In genomic region chr17:76473541-76473985, GRCh38 we compare ENCODE assay signal across 10 cellular contexts. TPM values are rescaled to one million over a fixed set of nuclear protein-coding genes. Genes with fewer than 3 reads are reported as not detected.
DNase-seq lines count a peak whose midpoint lies in the region; ATAC-seq, FAIRE-seq and TF ChIP-seq lines count a peak whose summit lies in the region.
"Had no signal": no experiment of that assay in that cellular context is flagged by ENCODE, and none has a peak within 500 bp of the region (broad histone marks: within the 10 kb centered on the region; RNA-seq: fewer than 3 reads in every experiment).

No MANE protein-coding gene starts in this region.

- no peak overlapping the region for H3T11ph ChIP-seq in H9 (ENCODE audit: low read length)

- no peaks in the 10 kb centered on the region for H3K79me1 ChIP-seq in H9 (ENCODE audit: insufficient read depth, low read depth, low read length, poor library complexity, severe bottlenecking)

- no peak for TF ChIP-seq EP300 in sigmoid colon (IDR thresholded peaks at IDR 0.05)

- H4K20me1 ChIP-seq in DND-41 (ENCODE audit: insufficient read depth, low read length): no peaks in the 10 kb centered on the region
- no peaks in the 10 kb centered on the region for H4K20me1 ChIP-seq in H9 (ENCODE audit: control insufficient read depth, insufficient read depth, insufficient read length)

- TF ChIP-seq POLR2A in sigmoid colon (IDR thresholded peaks at IDR 0.05): no peak

- peak; percentile 37 for DNase-seq in DND-41
- DNase-seq in H9: peak; percentile 89
- DNase-seq in bronchial epithelial cell (ENCODE audit: low read depth): no peak
- peak; percentile 61 for DNase-seq in nephron progenitor cell
- DNase-seq in colonic mucosa: no peak
- DNase-seq in cerebellar nuclear complex (lab: John Stamatoyannopoulos, UW): no peak
- no peak for DNase-seq in sigmoid colon
- DNase-seq: foreskin melanocyte, NCI-H146, SW 1271 had no signal

- H2BK12ac ChIP-seq in H9 (ENCODE audit: insufficient read length, low read depth, low read length): no peak overlapping the region

- no peak overlapping the region for H3K27ac ChIP-seq in DND-41 (ENCODE audit: low read length)
- H3K27ac ChIP-seq in H9 (ENCODE audit: insufficient read length, low read depth, low read length): no peak overlapping the region
- H3K27ac ChIP-seq in colonic mucosa: no peak overlapping the region
- no peak overlapping the region for H3K27ac ChIP-seq in sigmoid colon

- intact Hi-C loops in colonic mucosa (cut with DNase I) (no loop called here), sigmoid colon (cut with DNase I) (no loop called here)

- H3K27ac Mint-ChIP-seq in H9: no peak overlapping the region
- no peak overlapping the region for H3K27ac Mint-ChIP-seq in nephron progenitor cell

- no peaks in the 10 kb centered on the region; a peak in 1 of 5 replicates for H3K9me3 Mint-ChIP-seq in H9
- no peaks in the 10 kb centered on the region for H3K9me3 Mint-ChIP-seq in nephron progenitor cell

- H3K4me3 ChIP-seq in DND-41 (ENCODE audit: low read depth in 1 of 2, low read length in 2 of 2) (no peak overlapping the region), bronchial epithelial cell (ENCODE audit: low read depth, low read length) (no peak overlapping the region), colonic mucosa (no peak overlapping the region), sigmoid colon (no peak overlapping the region)

- TF ChIP-seq CTCF in DND-41 (IDR thresholded peaks at IDR 0.05; ENCODE audit: borderline replicate concordance, extremely low read depth, low read length, poor library complexity, severe bottlenecking) (peak; percentile 56), H9 (conservative IDR thresholded peaks at IDR 0.05) (peak; percentile 69), bronchial epithelial cell (IDR thresholded peaks at IDR 0.05; ENCODE audit: insufficient read depth, low read length, severe bottlenecking) (peak; percentile 21), nephron progenitor cell (IDR thresholded peaks at IDR 0.05) (peak; percentile 44), colonic mucosa (IDR thresholded peaks at IDR 0.05) (no peak), sigmoid colon (IDR thresholded peaks at IDR 0.05) (no peak)

- H3K4me2 ChIP-seq in DND-41 (ENCODE audit: insufficient read depth, low read length): no peak overlapping the region
- no peak overlapping the region for H3K4me2 ChIP-seq in H9 (ENCODE audit: insufficient read depth, insufficient read length, low read length)

- no peak overlapping the region; the same call in 1 of the 2 replicates for H3K14ac ChIP-seq in H9 (ENCODE audit: insufficient read depth, low read length)

- no peak for FAIRE-seq in bronchial epithelial cell (lab: Jason Lieb, UNC)

- H3K36me3 ChIP-seq in DND-41 (ENCODE audit: insufficient read depth, low read length) (no peaks in the 10 kb centered on the region), bronchial epithelial cell (ENCODE audit: control insufficient read depth, insufficient read depth, low read length) (peaks cover 36% of the 10 kb centered on the region), colonic mucosa (no peaks in the 10 kb centered on the region), sigmoid colon (peaks cover 0 to 3% (median 2%) of the 10 kb centered on the region in 4 donors)

- H4K91ac ChIP-seq in H9 (ENCODE audit: insufficient read length, low read depth, low read length): no peak overlapping the region

- ATAC-seq in DND-41 (ENCODE audit: insufficient read depth, low read depth): peak; percentile 63; the same call in 1 of the 3 replicates

- no peak overlapping the region for H2BK15ac ChIP-seq in H9 (ENCODE audit: low read depth, low read length)

- no peak overlapping the region for H3K18ac ChIP-seq in H9 (ENCODE audit: insufficient read length, low read depth, low read length)

- no peak overlapping the region for H3K9ac ChIP-seq in DND-41 (ENCODE audit: low read depth, low read length)
- no peak overlapping the region for H3K9ac ChIP-seq in H9 (ENCODE audit: extremely low read depth, insufficient read length, low read length)
- H3K9ac ChIP-seq in colonic mucosa (ENCODE audit: low read depth in 2 of 2, low read length in 2 of 2): no peak overlapping the region

- H3K36me3 Mint-ChIP-seq in H9 (ENCODE audit: insufficient read depth in 1 of 3, low read depth in 3 of 3) (peaks cover 4 to 27% (median 5%) of the 10 kb centered on the region in 3 experiments; a peak in 5 of 7 replicates), nephron progenitor cell (ENCODE audit: low read depth) (no peaks in the 10 kb centered on the region)

- H2AFZ ChIP-seq in DND-41 (ENCODE audit: low read depth, low read length): no peak overlapping the region
- H2AFZ ChIP-seq in H9 (ENCODE audit: low read length): no peak overlapping the region

- H3K4me3 Mint-ChIP-seq in H9 (no peak overlapping the region), nephron progenitor cell (no peak overlapping the region)

- H2BK20ac ChIP-seq in H9 (ENCODE audit: low read depth, low read length, poor library complexity, severe bottlenecking): no peak overlapping the region

- no peak overlapping the region for H4K8ac ChIP-seq in H9 (replicated peaks; ENCODE audit: insufficient read length, low read depth, low read length)

- no peak overlapping the region for H2BK5ac ChIP-seq in H9 (ENCODE audit: insufficient read length, low read length)

- H3K56ac ChIP-seq in H9 (ENCODE audit: insufficient read length, low read depth, low read length): no peak overlapping the region

- H3K27me3 Mint-ChIP-seq in H9 (ENCODE audit: low read depth): no peaks in the 10 kb centered on the region
- H3K27me3 Mint-ChIP-seq in nephron progenitor cell (ENCODE audit: low read depth, poor library complexity): no peaks in the 10 kb centered on the region

- H3K23me2 ChIP-seq in H9 (ENCODE audit: insufficient read length, low read depth, low read length, poor library complexity, severe bottlenecking): no peaks in the 10 kb centered on the region

- WGBS in H9 (ENCODE audit: extremely low coverage, insufficient read length, low lambda C conversion rate): no CpG with 5 or more reads among the region's 18 CpGs
- WGBS in sigmoid colon, 2 donors: 88 to 90% methylated on average over 18 of the region's 18 CpGs

- no peaks in the 10 kb centered on the region for H3K27me3 ChIP-seq in DND-41 (ENCODE audit: insufficient read depth, low read length, poor library complexity)
- H3K27me3 ChIP-seq in H9 (ENCODE audit: insufficient read depth, low read length): no peaks in the 10 kb centered on the region
- H3K27me3 ChIP-seq in bronchial epithelial cell (ENCODE audit: control insufficient read depth, insufficient read depth, low read length): no peaks in the 10 kb centered on the region
- H3K27me3 ChIP-seq in colonic mucosa: no peaks in the 10 kb centered on the region
- H3K27me3 ChIP-seq in sigmoid colon: no peaks in the 10 kb centered on the region

- H2BK120ac ChIP-seq in H9 (ENCODE audit: low read depth, low read length, poor library complexity, severe bottlenecking): no peak overlapping the region

- no peak overlapping the region for H3K23ac ChIP-seq in H9 (ENCODE audit: insufficient read length, low read depth, low read length)

- no peak overlapping the region for H4K5ac ChIP-seq in H9 (ENCODE audit: insufficient read length, low read depth, low read length)

- no peak overlapping the region for H2AK5ac ChIP-seq in H9 (ENCODE audit: insufficient read length, low read length)

- H3K9me3 ChIP-seq in DND-41 (ENCODE audit: insufficient read depth, low read length, severe bottlenecking): no peaks in the 10 kb centered on the region
- H3K9me3 ChIP-seq in H9 (ENCODE audit: control insufficient read depth, low read depth, low read length): no peaks in the 10 kb centered on the region
- no peaks in the 10 kb centered on the region for H3K9me3 ChIP-seq in colonic mucosa
- H3K9me3 ChIP-seq in sigmoid colon: no peaks in the 10 kb centered on the region

- H3K79me2 ChIP-seq in DND-41 (ENCODE audit: insufficient read depth, low read length) (no peaks in the 10 kb centered on the region), H9 (ENCODE audit: insufficient read depth, low read length) (no peaks in the 10 kb centered on the region)

- no peaks in the 10 kb centered on the region for H3K4me1 Mint-ChIP-seq in H9
- no peaks in the 10 kb centered on the region for H3K4me1 Mint-ChIP-seq in nephron progenitor cell

- H3K4me1 ChIP-seq in DND-41 (ENCODE audit: insufficient read depth, low read length) (no peaks in the 10 kb centered on the region), H9 (ENCODE audit: insufficient read depth, low read length) (no peaks in the 10 kb centered on the region), colonic mucosa (no peaks in the 10 kb centered on the region), sigmoid colon (no peaks in the 10 kb centered on the region)

- no peak overlapping the region for H3K4ac ChIP-seq in H9 (ENCODE audit: low read depth, low read length)

RNA-seq across cellular contexts. Expression of gene AANAT, which starts 6.2 kb away (rescaled TPM):
- total RNA-seq in H9 (2021) (0.15 and 0.55 TPM in 2 replicates), bronchial epithelial cell (not detected in 2 replicates), colonic mucosa (not detected), sigmoid colon (not detected)
- under 1 TPM in 1 of 3 donors, not detected in 2; 0.12 TPM for polyA plus RNA-seq in sigmoid colon

RNA-seq across cellular contexts. Expression of gene UBE2O, which starts 20.6 kb away (rescaled TPM):
- total RNA-seq in H9 (2021) (47.7 and 52.6 TPM in 2 replicates), bronchial epithelial cell (15.8 and 21.8 TPM in 2 replicates), colonic mucosa (10 to 100 TPM; 17.5 to 25.2 TPM), sigmoid colon (10 to 100 TPM; 11.0 to 26.3 (median 16.1) TPM)
- polyA plus RNA-seq in sigmoid colon: 10 to 100 TPM in 1 of 3 donors, 1 to 10 TPM in 2; 6.2 to 16.1 (median 6.6) TPM

RNA-seq across cellular contexts. Expression of gene RHBDF2, which starts 27.7 kb away (rescaled TPM):
- total RNA-seq in H9 (2021) (17.1 and 19.7 TPM in 2 replicates), bronchial epithelial cell (9.9 and 10.8 TPM in 2 replicates), colonic mucosa (10 to 100 TPM; 11.6 to 23.9 TPM), sigmoid colon (10 to 100 TPM in 3 of 4 donors, 1 to 10 TPM in 1; 7.9 to 27.6 (median 12.5) TPM)
- 10 to 100 TPM in 1 of 3 donors, 1 to 10 TPM in 2; 1.2 to 35.7 (median 5.8) TPM for polyA plus RNA-seq in sigmoid colon

Comparison
In these comparisons a context has a peak if more than half of its experiments do, and no peak if none do; other contexts are left out.
1. DNase-seq: peak in DND-41 (single experiment), H9 (single experiment) and nephron progenitor cell (single experiment); none in bronchial epithelial cell (single experiment), colonic mucosa (single experiment), cerebellar nuclear complex (0 of 2) and sigmoid colon (single experiment).
2. CTCF ChIP-seq: peak in DND-41 (single experiment), H9 (single experiment), bronchial epithelial cell (single experiment) and nephron progenitor cell (single experiment); none in colonic mucosa (single experiment) and sigmoid colon (0 of 4).